In genomic region chr3:37266809-37267208, GRCh38 we compare ENCODE assay signal across 27 cellular contexts.
"Had no signal": no experiment of that assay in that cellular context is flagged by ENCODE, and none has a peak within 500 bp of the region (broad histone marks: within the 10 kb centered on the region; RNA-seq: fewer than 3 reads in every experiment).

No MANE protein-coding gene starts in this region.

- H3K9me3 Mint-ChIP-seq: memory B cell; naive B cell; natural killer cell treated with Interleukin-12 subunit alpha and Interleukin-12 subunit beta and Interleukin-15 and Interleukin-18, amount 100 ng/mL, for 72 hours; neural progenitor cell; type B pancreatic cell had no signal

- FAIRE-seq: endothelial cell of umbilical vein, keratinocyte had no signal

- H3K27ac ChIP-seq: coronary artery, esophagus squamous epithelium, neural progenitor cell, parathyroid adenoma, prostate gland, sigmoid colon, skin epidermis, testis, tibial artery had no signal

- H3K9ac ChIP-seq: neural progenitor cell, parathyroid adenoma had no signal

- H2AFZ ChIP-seq: neural progenitor cell, parathyroid adenoma had no signal

- H3K27me3 ChIP-seq: esophagus squamous epithelium, neural progenitor cell, sigmoid colon, testis, tibial artery had no signal

- H3K4me3 Mint-ChIP-seq: memory B cell; naive B cell; natural killer cell treated with Interleukin-12 subunit alpha and Interleukin-12 subunit beta and Interleukin-15 and Interleukin-18, amount 100 ng/mL, for 72 hours; neural progenitor cell; type B pancreatic cell had no signal

- H3K36me3 ChIP-seq: neural progenitor cell, prostate gland, sigmoid colon had no signal

- H3K9me3 ChIP-seq: esophagus squamous epithelium, prostate gland, sigmoid colon, testis, tibial artery had no signal

- H3K4me1 ChIP-seq: prostate gland, testis had no signal

- DNase-seq: dermis blood vessel endothelial cell; effector memory CD4-positive, alpha-beta T cell; erythroblast; esophagus squamous epithelium; foreskin melanocyte; head of caudate nucleus; naive B cell; right cardiac atrium; sigmoid colon; stimulated activated CD4-positive, alpha-beta T cell treated with anti-CD3 and anti-CD28 coated beads, Interleukin-15, amount 100 ng/mL, for 24 hours; stimulated activated CD4-positive, alpha-beta T cell treated with anti-CD3 and anti-CD28 coated beads, Interleukin-2, amount 100 ng/mL, for 48 hours; stimulated activated CD8-positive, alpha-beta memory T cell treated with anti-CD3 and anti-CD28 coated beads, Interleukin-4, amount 100 ng/mL, for 48 hours; stimulated activated naive CD8-positive, alpha-beta T cell treated with anti-CD3 and anti-CD28 coated beads, Interleukin-15, Interleukin-2, amounts not matched to agents 100 U/mL and 50 U/mL, for 24 hours; substantia nigra; testis; tibial artery had no signal

- H3K4me1 Mint-ChIP-seq: neural progenitor cell had no signal

- H3K4me3 ChIP-seq: coronary artery, esophagus squamous epithelium, lung, neural progenitor cell, prostate gland, sigmoid colon, skin epidermis, testis, tibial artery had no signal

- H3K27me3 Mint-ChIP-seq: memory B cell; naive B cell; natural killer cell treated with Interleukin-12 subunit alpha and Interleukin-12 subunit beta and Interleukin-15 and Interleukin-18, amount 100 ng/mL, for 72 hours; type B pancreatic cell had no signal

- H3K36me3 Mint-ChIP-seq: natural killer cell treated with Interleukin-12 subunit alpha and Interleukin-12 subunit beta and Interleukin-15 and Interleukin-18, amount 100 ng/mL, for 72 hours had no signal

- H3K4me2 ChIP-seq: neural progenitor cell had no signal

- H3K27ac Mint-ChIP-seq: natural killer cell treated with Interleukin-12 subunit alpha and Interleukin-12 subunit beta and Interleukin-15 and Interleukin-18, amount 100 ng/mL, for 72 hours; neural progenitor cell; type B pancreatic cell had no signal
